Comparison of ENCODE assay signal across 8 cellular contexts in the genomic region with DNA sequence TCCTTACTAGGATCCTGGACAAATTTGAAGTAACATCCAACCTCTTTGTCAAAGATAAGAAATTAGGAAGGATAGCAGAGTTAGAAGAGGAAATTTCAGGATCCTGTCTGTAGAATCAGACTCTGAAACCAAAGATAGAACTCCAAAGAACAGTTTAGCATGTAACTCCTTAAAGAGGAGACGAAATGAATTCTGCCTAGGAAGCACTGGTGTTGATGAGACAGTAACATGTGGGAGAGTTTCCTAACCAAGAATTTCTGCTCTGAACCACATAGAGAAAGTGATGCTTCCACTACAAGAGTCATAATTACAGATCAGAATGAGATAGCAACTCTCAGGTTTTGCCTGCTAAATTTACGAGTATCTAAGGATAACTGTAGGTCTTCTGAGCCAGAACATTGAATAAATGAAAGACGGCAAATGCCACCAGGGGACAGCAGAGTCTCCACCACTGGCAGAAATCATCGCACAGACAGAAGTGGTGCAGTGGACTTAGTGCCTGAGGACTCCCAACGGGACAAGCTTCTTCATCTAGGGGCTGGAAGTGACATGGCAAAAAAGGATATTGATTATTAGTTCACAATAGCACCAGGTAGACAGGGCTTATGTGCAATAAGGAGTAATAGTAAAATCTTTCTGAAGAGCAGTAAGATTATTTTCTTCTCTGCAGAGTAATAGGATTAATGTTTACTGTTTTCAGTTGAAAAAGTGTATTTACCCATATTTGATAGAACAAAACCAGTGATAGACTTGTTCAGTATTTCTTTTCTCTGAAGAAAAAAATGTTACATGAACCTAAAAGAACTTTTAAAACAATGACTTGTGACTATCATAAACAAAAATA. TPM values are rescaled to one million over a fixed set of nuclear protein-coding genes. Genes with fewer than 3 reads are reported as not detected.
DNase-seq lines count a peak whose midpoint lies in the region; ATAC-seq and TF ChIP-seq lines count a peak whose summit lies in the region.

No MANE protein-coding gene starts in this region.

- H3K4me3 ChIP-seq in tibial artery, result no peak overlapping the region

- no peak overlapping the region for H3K27ac ChIP-seq in tibial artery

- ATAC-seq in GM18873 (IDR thresholded peaks at IDR 0.05; ENCODE audit: low FRiP score, unreplicated experiment) (peak; percentile 82), HG03159 (IDR thresholded peaks at IDR 0.05; ENCODE audit: unreplicated experiment) (peak; percentile 65)
- ATAC-seq in activated CD8-positive, alpha-beta T cell treated with anti-CD3 and anti-CD28 coated beads, Interleukin-2, amount 10 ng/mL, durations not matched to agents 7 days and 5 days, result peak; percentile 83

- CTCF ChIA-PET in activated CD8-positive, alpha-beta T cell treated with anti-CD3 and anti-CD28 coated beads, Interleukin-2, amount 10 ng/mL, durations not matched to agents 7 days and 5 days (lab: Charles Lee), result interaction anchor here (1.2 to 2.1 kb wide), 2 partner anchors 121 to 449 kb away, joined by 5 to 23 read pairs; no protein-coding TSS in a partner anchor

- H3K9me3 Mint-ChIP-seq in activated CD8-positive, alpha-beta T cell treated with anti-CD3 and anti-CD28 coated beads, Interleukin-2, amount 10 ng/mL, durations not matched to agents 7 days and 5 days (ENCODE audit: insufficient read depth), result no peaks in the 10 kb centered on the region

- H3K27me3 ChIP-seq in tibial artery, result no peaks in the 10 kb centered on the region

- H3K27me3 Mint-ChIP-seq in activated CD8-positive, alpha-beta T cell treated with anti-CD3 and anti-CD28 coated beads, Interleukin-2, amount 10 ng/mL, durations not matched to agents 7 days and 5 days (ENCODE audit: low read depth), result peaks cover 21% of the 10 kb centered on the region

- peaks cover 15% of the 10 kb centered on the region for H3K4me1 Mint-ChIP-seq in activated CD8-positive, alpha-beta T cell treated with anti-CD3 and anti-CD28 coated beads, Interleukin-2, amount 10 ng/mL, durations not matched to agents 7 days and 5 days (ENCODE audit: low read depth)

- intact Hi-C loops in tibial artery (cut with DNase I; ENCODE audit: low total_unique reads), result loop anchor here (2.0 to 10.0 kb wide), 3 partner anchors 123 to 715 kb away; no protein-coding TSS in a partner anchor

- H3K36me3 ChIP-seq in tibial artery, result no peaks in the 10 kb centered on the region

- no peak overlapping the region for H3K4me3 Mint-ChIP-seq in activated CD8-positive, alpha-beta T cell treated with anti-CD3 and anti-CD28 coated beads, Interleukin-2, amount 10 ng/mL, durations not matched to agents 7 days and 5 days

- POLR2A ChIA-PET in activated CD8-positive, alpha-beta T cell treated with anti-CD3 and anti-CD28 coated beads, Interleukin-2, amount 10 ng/mL, durations not matched to agents 7 days and 5 days (lab: Charles Lee), result no interaction called here

- no peaks in the 10 kb centered on the region for H3K9me3 ChIP-seq in tibial artery

- no peaks in the 10 kb centered on the region for H3K36me3 Mint-ChIP-seq in activated CD8-positive, alpha-beta T cell treated with anti-CD3 and anti-CD28 coated beads, Interleukin-2, amount 10 ng/mL, durations not matched to agents 7 days and 5 days (ENCODE audit: low read depth)

- DNase-seq in C1 segment of cervical spinal cord (lab: John Stamatoyannopoulos, UW) (peak in 11 of 14 donors; percentile 2 to 60 (median 39)), NCI-H510A treated with DMSO at 0.1 percent for 48 hours (lab: John Stamatoyannopoulos, UW) (peak; percentile 13), epidermal melanocyte (ENCODE audit: insufficient read length, low spot score) (peak; percentile 74), myocyte (ENCODE audit: low read depth) (peak; percentile 77), tibial artery (peak; percentile 58 to 73)
- peak; percentile 63 for DNase-seq in activated CD8-positive, alpha-beta T cell treated with anti-CD3 and anti-CD28 coated beads, Interleukin-2, amount 10 ng/mL, durations not matched to agents 7 days and 5 days

- no peak overlapping the region for H3K27ac Mint-ChIP-seq in activated CD8-positive, alpha-beta T cell treated with anti-CD3 and anti-CD28 coated beads, Interleukin-2, amount 10 ng/mL, durations not matched to agents 7 days and 5 days

- peak; percentile 96 for TF ChIP-seq CTCF in tibial artery (IDR thresholded peaks at IDR 0.05)

- peaks cover 0 to 6% (median 0%) of the 10 kb centered on the region in 4 donors for H3K4me1 ChIP-seq in tibial artery

RNA-seq across cellular contexts. Expression of gene PPID, which starts 6.7 kb away (rescaled TPM):
- 10 to 100 TPM; 33.9 to 39.8 TPM for total RNA-seq in activated CD8-positive, alpha-beta T cell treated with anti-CD3 and anti-CD28 coated beads, Interleukin-2, amount 10 ng/mL, durations not matched to agents 7 days and 5 days
- total RNA-seq in myocyte, result 48.2 and 51.6 TPM in 2 replicates
- 27.4 TPM for polyA plus RNA-seq in myocyte (2012)

RNA-seq across cellular contexts. Expression of gene FNIP2, which starts 38.9 kb away (rescaled TPM):
- 10 to 100 TPM; 13.1 to 13.7 TPM for total RNA-seq in activated CD8-positive, alpha-beta T cell treated with anti-CD3 and anti-CD28 coated beads, Interleukin-2, amount 10 ng/mL, durations not matched to agents 7 days and 5 days
- total RNA-seq in myocyte, result 21.3 and 42.9 TPM in 2 replicates
- 21.5 TPM for polyA plus RNA-seq in myocyte (2012)

RNA-seq across cellular contexts. Expression of gene ETFDH, which starts 57.8 kb away (rescaled TPM):
- total RNA-seq in activated CD8-positive, alpha-beta T cell treated with anti-CD3 and anti-CD28 coated beads, Interleukin-2, amount 10 ng/mL, durations not matched to agents 7 days and 5 days, result 10 to 100 TPM; 19.5 to 21.2 TPM
- total RNA-seq in myocyte, result 21.9 and 25.4 TPM in 2 replicates
- polyA plus RNA-seq in myocyte (2012), result 19.3 TPM

RNA-seq across cellular contexts. Expression of gene C4orf46, which starts 58.3 kb away (rescaled TPM):
- 10 to 100 TPM; 16.0 to 17.7 TPM for total RNA-seq in activated CD8-positive, alpha-beta T cell treated with anti-CD3 and anti-CD28 coated beads, Interleukin-2, amount 10 ng/mL, durations not matched to agents 7 days and 5 days
- 33.7 and 34.2 TPM in 2 replicates for total RNA-seq in myocyte
- 8.1 TPM for polyA plus RNA-seq in myocyte (2012)

Comparison
In these comparisons a context has a peak if more than half of its experiments do, and no peak if none do; other contexts are left out.
1. DNase-seq: peak in every context shown above with its lines; median percentile 77 in myocyte; 74 in epidermal melanocyte; 66 in tibial artery; 63 in activated CD8-positive, alpha-beta T cell treated with anti-CD3 and anti-CD28 coated beads, Interleukin-2, amount 10 ng/mL, durations not matched to agents 7 days and 5 days; 39 in C1 segment of cervical spinal cord; 13 in NCI-H510A treated with DMSO at 0.1 percent for 48 hours.